ENCODE assay signal across 21 cellular contexts in the genomic region with DNA sequence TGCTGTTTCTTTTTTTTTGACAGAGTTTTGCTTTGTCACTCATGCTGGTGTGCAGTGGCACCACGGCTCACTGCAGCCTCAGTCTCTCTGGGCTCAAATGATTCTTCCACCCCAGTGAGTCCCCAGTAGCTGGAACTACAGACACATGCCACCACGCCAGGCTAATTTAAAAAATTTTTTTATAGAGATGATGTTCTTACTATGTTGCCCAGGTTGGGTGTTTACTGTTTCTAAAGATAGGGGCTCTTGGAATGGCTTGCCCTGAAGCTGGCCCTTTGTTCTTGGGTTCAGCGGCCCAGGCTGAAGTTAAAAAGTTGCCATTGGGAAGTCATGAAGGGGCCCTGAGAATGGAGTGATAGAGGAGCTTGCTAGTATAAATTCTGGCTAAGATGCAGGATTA. TPM values are rescaled to one million over a fixed set of nuclear protein-coding genes. Genes with fewer than 3 reads are reported as not detected.
A peak's percentile ranks its signal among the peaks of the same experiment; 100 is the strongest.
DNase-seq lines count a peak whose midpoint lies in the region; ATAC-seq, FAIRE-seq and TF ChIP-seq lines count a peak whose summit lies in the region.
"Had no signal": no experiment of that assay in that cellular context is flagged by ENCODE, and none has a peak within 500 bp of the region (broad histone marks: within the 10 kb centered on the region; RNA-seq: fewer than 3 reads in every experiment).

No MANE protein-coding gene starts in this region.

- H3K4me3 ChIP-seq in psoas muscle (no peak overlapping the region), left lung (no peak overlapping the region), ascending aorta (no peak overlapping the region)
- H3K4me3 ChIP-seq: A549 had no signal

- peaks cover 8% of the 10 kb centered on the region for H3K36me3 Mint-ChIP-seq in T-helper 17 cell (ENCODE audit: low read depth)
- H3K36me3 Mint-ChIP-seq in stimulated activated naive B cell treated with anti-CD40 and anti-IgM and Interleukin-4, amounts not matched to agents 10 μg/mL and 1 μg/mL and 100 μg/mL, for 72 hours, result peaks cover 19 to 32% of the 10 kb centered on the region in 2 donors

- no peaks in the 10 kb centered on the region for H3K9me3 Mint-ChIP-seq in stimulated activated naive B cell treated with anti-CD40 and anti-IgM and Interleukin-4, amounts not matched to agents 10 μg/mL and 1 μg/mL and 100 μg/mL, for 72 hours
- H3K9me3 Mint-ChIP-seq: CD4-positive, alpha-beta memory T cell had no signal

- intact Hi-C loops in psoas muscle (cut with DNase I) (no loop called here), left lung (cut with DNase I) (no loop called here), ascending aorta (cut with DNase I) (no loop called here)

- H3K27ac ChIP-seq in psoas muscle, result no peak overlapping the region
- H3K27ac ChIP-seq in left lung, result no peak overlapping the region
- no peak overlapping the region for H3K27ac ChIP-seq in ascending aorta
- H3K27ac ChIP-seq: A549 had no signal

- no peaks in the 10 kb centered on the region for H3K4me1 ChIP-seq in psoas muscle
- H3K4me1 ChIP-seq in left lung, result peaks cover 0 to 6% of the 10 kb centered on the region in 2 donors
- no peaks in the 10 kb centered on the region for H3K4me1 ChIP-seq in ascending aorta
- H3K4me1 ChIP-seq: A549 had no signal

- peak; percentile 18 for FAIRE-seq in GM19239 (lab: Jason Lieb, UNC)
- FAIRE-seq: A549, GM12891, GM18507, H54 had no signal

- H3K36me3 ChIP-seq in psoas muscle (ENCODE audit: insufficient read depth in 1 of 2, low read depth in 1 of 2) (peaks cover 6 to 38% of the 10 kb centered on the region in 2 donors), left lung (peaks cover 0 to 57% of the 10 kb centered on the region in 2 donors), ascending aorta (peaks cover 18 to 47% of the 10 kb centered on the region in 2 donors)

- H3K4me3 Mint-ChIP-seq in T-helper 17 cell, result no peak overlapping the region
- H3K4me3 Mint-ChIP-seq in stimulated activated naive B cell treated with anti-CD40 and anti-IgM and Interleukin-4, amounts not matched to agents 10 μg/mL and 1 μg/mL and 100 μg/mL, for 72 hours, result no peak overlapping the region
- H3K4me3 Mint-ChIP-seq: CD4-positive, alpha-beta memory T cell had no signal

- no peak for ATAC-seq in T-helper 17 cell
- ATAC-seq in psoas muscle, result peak in 3 of 4 donors; percentile 37 to 76 (median 66)
- no peak for ATAC-seq in stimulated activated naive B cell treated with anti-CD40 and anti-IgM and Interleukin-4, amounts not matched to agents 10 μg/mL and 1 μg/mL and 100 μg/mL, for 72 hours (replicated peaks)
- no peak for ATAC-seq in left lung
- ATAC-seq: A549 had no signal

- no peak for DNase-seq in GM19239 (ENCODE audit: insufficient read length, low spot score)
- no peak for DNase-seq in T-helper 17 cell
- DNase-seq in psoas muscle, result no peak
- DNase-seq in stimulated activated naive B cell treated with anti-CD40 and anti-IgM and Interleukin-4, amounts not matched to agents 10 μg/mL and 1 μg/mL and 100 μg/mL, for 72 hours, result no peak
- DNase-seq in activated CD4-positive, CD25-positive, alpha-beta regulatory T cell (lab: John Stamatoyannopoulos, UW), result no peak
- DNase-seq in left lung, result no peak
- DNase-seq in ascending aorta (ENCODE audit: low spot score in 2 of 2), result no peak
- DNase-seq: 8988T; C1 segment of cervical spinal cord; Calu3; CD4-positive, alpha-beta memory T cell; COR-L47; DMS53; DMS79 treated with DMSO at 0.1 percent for 48 hours; GF-D8; GOT3; HCEC 1CT had no signal

- TF ChIP-seq CTCF in psoas muscle (IDR thresholded peaks at IDR 0.05) (no peak), left lung (IDR thresholded peaks at IDR 0.05) (no peak), ascending aorta (IDR thresholded peaks at IDR 0.05) (no peak)

- H3K4me1 Mint-ChIP-seq in T-helper 17 cell, result peaks cover 14% of the 10 kb centered on the region
- H3K4me1 Mint-ChIP-seq in stimulated activated naive B cell treated with anti-CD40 and anti-IgM and Interleukin-4, amounts not matched to agents 10 μg/mL and 1 μg/mL and 100 μg/mL, for 72 hours, result peaks cover 3 to 5% of the 10 kb centered on the region in 2 donors

- H3K27me3 ChIP-seq in psoas muscle (ENCODE audit: insufficient read depth in 3 of 3, low read length in 2 of 3), result no peaks in the 10 kb centered on the region
- no peaks in the 10 kb centered on the region for H3K27me3 ChIP-seq in left lung
- no peaks in the 10 kb centered on the region for H3K27me3 ChIP-seq in ascending aorta

- WGBS in psoas muscle, 3 donors, result 46 to 62% (median 54%) methylated on average over 3 of the region's 3 CpGs

- peak overlapping the region; percentile 53 for H3K27ac Mint-ChIP-seq in T-helper 17 cell
- H3K27ac Mint-ChIP-seq in stimulated activated naive B cell treated with anti-CD40 and anti-IgM and Interleukin-4, amounts not matched to agents 10 μg/mL and 1 μg/mL and 100 μg/mL, for 72 hours, result peak overlapping the region; percentile 20

- H3K9me3 ChIP-seq in T-helper 17 cell (ENCODE audit: control insufficient read depth, low read length, poor library complexity, severe bottlenecking) (no peaks in the 10 kb centered on the region), psoas muscle (no peaks in the 10 kb centered on the region), left lung (no peaks in the 10 kb centered on the region), ascending aorta (no peaks in the 10 kb centered on the region)
- H3K9me3 ChIP-seq: A549 had no signal

- H3K27me3 Mint-ChIP-seq in T-helper 17 cell, result no peaks in the 10 kb centered on the region
- no peaks in the 10 kb centered on the region for H3K27me3 Mint-ChIP-seq in stimulated activated naive B cell treated with anti-CD40 and anti-IgM and Interleukin-4, amounts not matched to agents 10 μg/mL and 1 μg/mL and 100 μg/mL, for 72 hours
- H3K27me3 Mint-ChIP-seq: CD4-positive, alpha-beta memory T cell had no signal

RNA-seq across cellular contexts. Expression of a gene that starts 16.5 kb away (rescaled TPM):
- 10 to 100 TPM; 42.1 to 45.2 TPM for total RNA-seq in T-helper 17 cell
- 10 to 100 TPM; 17.3 to 24.6 (median 18.8) TPM for total RNA-seq in psoas muscle
- 10 to 100 TPM in 2 of 3 donors, 1 to 10 TPM in 1; 7.5 to 27.3 (median 11.3) TPM for polyA plus RNA-seq in psoas muscle
- total RNA-seq in left lung, result 10 to 100 TPM; 29.6 to 36.8 TPM
- total RNA-seq in ascending aorta, result 19.4 TPM

RNA-seq across cellular contexts. Expression of a gene that starts 54.1 kb away (rescaled TPM):
- 10 to 100 TPM; 69.2 to 99.4 TPM for total RNA-seq in T-helper 17 cell
- 10 to 100 TPM in 2 of 4 donors, 1 to 10 TPM in 2; 4.6 to 26.0 (median 14.8) TPM for total RNA-seq in psoas muscle
- 10 to 100 TPM; 13.3 to 19.4 (median 18.7) TPM for polyA plus RNA-seq in psoas muscle
- total RNA-seq in left lung, result 10 to 100 TPM; 12.1 to 28.1 TPM
- total RNA-seq in ascending aorta, result 129 TPM

Comparison
In these comparisons a context has a peak if more than half of its experiments do, and no peak if none do; other contexts are left out.
1. ATAC-seq: peak in psoas muscle (3 of 4); none in T-helper 17 cell (single experiment), stimulated activated naive B cell treated with anti-CD40 and anti-IgM and Interleukin-4, amounts not matched to agents 10 μg/mL and 1 μg/mL and 100 μg/mL, for 72 hours (0 of 2) and left lung (single experiment).